In genomic region chr7:86965727-86966120, GRCh38 we compare ENCODE assay signal across 23 cellular contexts.
"Had no signal": no experiment of that assay in that cellular context is flagged by ENCODE, and none has a peak within 500 bp of the region (broad histone marks: within the 10 kb centered on the region; RNA-seq: fewer than 3 reads in every experiment).

No MANE protein-coding gene starts in this region.

- H3K9me3 ChIP-seq: adrenal gland, breast epithelium, lower lobe of right lung, ovary, psoas muscle, tibial artery had no signal

- H3K27me3 ChIP-seq: adrenal gland, breast epithelium, ovary, tibial artery had no signal

- H3K4me3 ChIP-seq: adrenal gland, breast epithelium, lower lobe of right lung, ovary, psoas muscle, tibial artery had no signal

- H3K36me3 ChIP-seq: adrenal gland, breast epithelium, lower lobe of right lung, ovary, tibial artery had no signal

- H3K27ac ChIP-seq: adrenal gland, breast epithelium, lower lobe of right lung, ovary, psoas muscle, tibial artery had no signal

- H3K4me1 ChIP-seq: adrenal gland, breast epithelium, lower lobe of right lung had no signal

- ATAC-seq: activated CD4-positive, alpha-beta T cell treated with anti-CD3 and anti-CD28 coated beads for 36 hours; activated T-cell treated with anti-CD3 and anti-CD28 coated beads, Interleukin-2, amount 50 U/mL, for 4 hours; left lobe of liver; lower lobe of right lung; natural killer cell; psoas muscle; right cardiac atrium had no signal

- DNase-seq: activated B cell treated with CpG ODN at 0.5 μM for 24 hours; activated CD4-positive, alpha-beta T cell treated with anti-CD3 and anti-CD28 coated beads for 36 hours; activated CD4-positive, alpha-beta T cell treated with anti-CD3 and anti-CD28 coated beads, Interleukin-2, amount 50 U/mL, for 4 hours; activated CD8-positive, alpha-beta memory T cell treated with anti-CD3 and anti-CD28 coated beads, Interleukin-2, amount 50 U/mL, for 48 hours; activated naive CD4-positive, alpha-beta T cell; activated T-cell treated with anti-CD3 and anti-CD28 coated beads, Interleukin-2, amount 50 U/mL, for 4 hours; adrenal gland; cerebellar nuclear complex; effector CD4-positive, alpha-beta T cell; erythroblast; foreskin fibroblast; kidney; lower lobe of right lung; natural killer cell; ovary; psoas muscle; right cardiac atrium; stimulated activated CD4-positive, alpha-beta T cell treated with anti-CD3 and anti-CD28 coated beads, Interleukin-4, amount 100 ng/mL, for 24 hours; stimulated activated naive CD4-positive, alpha-beta T cell treated with Interleukin-2 at 50 U/mL for 16 hours; T1000; tibial artery had no signal
